Comparison of ENCODE assay signal across 32 cellular contexts in genomic region chr2:124520953-124521352, GRCh38.
"Had no signal": no experiment of that assay in that cellular context is flagged by ENCODE, and none has a peak within 500 bp of the region (broad histone marks: within the 10 kb centered on the region; RNA-seq: fewer than 3 reads in every experiment).

No MANE protein-coding gene starts in this region.

- H3K36me3 Mint-ChIP-seq: naive thymus-derived CD4-positive, alpha-beta T cell; natural killer cell; stimulated activated memory B cell treated with anti-CD40 and anti-IgM and Interleukin-4, amounts not matched to agents 10 μg/mL and 1 μg/mL and 100 μg/mL, for 72 hours; type B pancreatic cell had no signal

- H3K9ac ChIP-seq: parathyroid adenoma had no signal

- H3K4me3 ChIP-seq: ovary, psoas muscle, skin epidermis, smooth muscle cell, spleen, suprapubic skin, testis, tibial artery, transverse colon, vagina had no signal

- H3K79me2 ChIP-seq: parathyroid adenoma had no signal

- H3K4me1 Mint-ChIP-seq: naive thymus-derived CD4-positive, alpha-beta T cell; natural killer cell; stimulated activated memory B cell treated with anti-CD40 and anti-IgM and Interleukin-4, amounts not matched to agents 10 μg/mL and 1 μg/mL and 100 μg/mL, for 72 hours; stimulated activated naive CD8-positive, alpha-beta T cell treated with anti-CD3 and anti-CD28 coated beads, Interleukin-15, amount 100 ng/mL, for 72 hours had no signal

- H3K4me3 Mint-ChIP-seq: naive thymus-derived CD4-positive, alpha-beta T cell; natural killer cell; nephron; stimulated activated memory B cell treated with anti-CD40 and anti-IgM and Interleukin-4, amounts not matched to agents 10 μg/mL and 1 μg/mL and 100 μg/mL, for 72 hours; stimulated activated naive CD8-positive, alpha-beta T cell treated with anti-CD3 and anti-CD28 coated beads, Interleukin-15, amount 100 ng/mL, for 72 hours; type B pancreatic cell had no signal

- H3K9me3 ChIP-seq: neutrophil, psoas muscle, spleen, suprapubic skin, testis, tibial artery, transverse colon, vagina had no signal

- H3K36me3 ChIP-seq: neutrophil, ovary, spleen, suprapubic skin, tibial artery, transverse colon, vagina had no signal

- H3K4me1 ChIP-seq: parathyroid adenoma, psoas muscle, spleen, suprapubic skin, testis, tibial artery, transverse colon, vagina had no signal

- H3K4me2 ChIP-seq: smooth muscle cell had no signal

- FAIRE-seq: urothelium cell line had no signal

- H3K27ac Mint-ChIP-seq: naive thymus-derived CD4-positive, alpha-beta T cell; natural killer cell; nephron; progenitor cell of endocrine pancreas; stimulated activated memory B cell treated with anti-CD40 and anti-IgM and Interleukin-4, amounts not matched to agents 10 μg/mL and 1 μg/mL and 100 μg/mL, for 72 hours; stimulated activated naive CD8-positive, alpha-beta T cell treated with anti-CD3 and anti-CD28 coated beads, Interleukin-15, amount 100 ng/mL, for 72 hours; type B pancreatic cell had no signal

- H2AFZ ChIP-seq: parathyroid adenoma had no signal

- ATAC-seq: naive thymus-derived CD4-positive, alpha-beta T cell; natural killer cell; psoas muscle; right cardiac atrium; sciatic nerve; stimulated activated memory B cell treated with anti-CD40 and anti-IgM and Interleukin-4, amounts not matched to agents 10 μg/mL and 1 μg/mL and 100 μg/mL, for 72 hours; stimulated activated naive CD8-positive, alpha-beta T cell treated with anti-CD3 and anti-CD28 coated beads, Interleukin-15, amount 100 ng/mL, for 72 hours; stimulated activated naive CD8-positive, alpha-beta T cell treated with anti-CD3 and anti-CD28 coated beads, Interleukin-15, Interleukin-2, amounts not matched to agents 100 U/mL and 50 U/mL, for 24 hours had no signal

- H3K27ac ChIP-seq: neutrophil, ovary, parathyroid adenoma, psoas muscle, skin epidermis, spleen, suprapubic skin, testis, tibial artery, transverse colon, vagina had no signal

- H3K27me3 Mint-ChIP-seq: naive thymus-derived CD4-positive, alpha-beta T cell; progenitor cell of endocrine pancreas; stimulated activated memory B cell treated with anti-CD40 and anti-IgM and Interleukin-4, amounts not matched to agents 10 μg/mL and 1 μg/mL and 100 μg/mL, for 72 hours; stimulated activated naive CD8-positive, alpha-beta T cell treated with anti-CD3 and anti-CD28 coated beads, Interleukin-15, amount 100 ng/mL, for 72 hours; type B pancreatic cell had no signal

- H3K27me3 ChIP-seq: neutrophil, ovary, spleen, suprapubic skin, testis, tibial artery, transverse colon, vagina had no signal

- DNase-seq: naive thymus-derived CD4-positive, alpha-beta T cell; natural killer cell; nucleus accumbens; ovary; posterior cingulate gyrus; psoas muscle; right cardiac atrium; spleen; stimulated activated CD4-positive, alpha-beta T cell treated with anti-CD3 and anti-CD28 coated beads, Interleukin-12 subunit alpha, Interleukin-12 subunit beta, amount 100 ng/mL, for 4 hours; stimulated activated CD4-positive, alpha-beta T cell treated with anti-CD3 and anti-CD28 coated beads, Interleukin-1b, Interleukin-23, amount 100 ng/mL, for 48 hours; stimulated activated CD4-positive, alpha-beta T cell treated with anti-CD3 and anti-CD28 coated beads, Interleukin-4, amount 100 ng/mL, for 1 hour; stimulated activated CD4-positive, alpha-beta T cell treated with anti-CD3 and anti-CD28 coated beads, Interleukin-4, amount 100 ng/mL, for 4 hours; stimulated activated CD8-positive, alpha-beta memory T cell treated with anti-CD3 and anti-CD28 coated beads, Interleukin-4, amount 100 ng/mL, for 48 hours; stimulated activated naive CD4-positive, alpha-beta T cell; stimulated activated naive CD8-positive, alpha-beta T cell treated with anti-CD3 and anti-CD28 coated beads, Interleukin-15, amount 100 ng/mL, for 72 hours; stimulated activated naive CD8-positive, alpha-beta T cell treated with anti-CD3 and anti-CD28 coated beads, Interleukin-15, Interleukin-2, amounts not matched to agents 100 U/mL and 50 U/mL, for 24 hours; substantia nigra; testis; tibial artery; transverse colon had no signal
